In the genomic region with DNA sequence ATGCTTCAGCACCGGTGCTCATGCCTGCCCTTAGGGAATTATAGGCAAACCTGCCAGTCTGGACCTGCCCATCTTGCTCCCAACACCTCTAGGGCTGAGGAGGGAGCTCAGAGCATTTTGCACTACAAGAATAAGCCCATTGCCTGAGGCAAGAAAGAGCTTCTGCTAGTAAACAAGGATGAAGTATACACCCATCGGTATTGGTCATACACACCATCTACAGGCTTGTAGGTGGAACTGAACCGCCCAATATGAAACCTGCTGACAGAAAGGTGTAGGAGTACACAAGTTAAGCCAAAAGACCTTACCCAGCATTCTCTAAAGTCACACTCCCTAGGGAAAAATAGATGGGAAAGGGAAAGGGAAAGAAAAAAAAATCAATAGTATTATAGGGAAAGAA, we compare ENCODE assay signal across 18 cellular contexts.
A peak's percentile ranks its signal among the peaks of the same experiment; 100 is the strongest.
DNase-seq lines count a peak whose midpoint lies in the region; ATAC-seq and TF ChIP-seq lines count a peak whose summit lies in the region.
"Had no signal": no experiment of that assay in that cellular context is flagged by ENCODE, and none has a peak within 500 bp of the region (broad histone marks: within the 10 kb centered on the region; RNA-seq: fewer than 3 reads in every experiment).

No MANE protein-coding gene starts in this region.

- H3K27me3 Mint-ChIP-seq in WTC11 (ENCODE audit: low read depth) = no peaks in the 10 kb centered on the region
- H3K27me3 Mint-ChIP-seq: T-cell had no signal

- H3K27me3 ChIP-seq in Karpas-422 (ENCODE audit: low read length) = no peaks in the 10 kb centered on the region

- H3K4me3 ChIP-seq in Karpas-422 (ENCODE audit: low read length) = no peak overlapping the region

- CTCF ChIA-PET in WTC11 (lab: Charles Lee) = no interaction called here

- no peak overlapping the region for H3K27ac ChIP-seq in Karpas-422 (ENCODE audit: low read length)

- no peaks in the 10 kb centered on the region for H3K79me2 ChIP-seq in Karpas-422 (ENCODE audit: low read length)

- no peak overlapping the region for H3K9ac ChIP-seq in Karpas-422 (ENCODE audit: low read length)

- no peak for TF ChIP-seq CTCF in WTC11 (IDR thresholded peaks at IDR 0.05)

- peaks cover 10% of the 10 kb centered on the region; the same call in 1 of the 2 replicates for H3K9me3 Mint-ChIP-seq in WTC11

- ATAC-seq in WTC11 = peak; percentile 48; the same call in 1 of the 2 replicates
- ATAC-seq: SK-N-SH treated with all-trans-retinoic acid at 6 μM for 48 hours, T-cell had no signal

- H3K4me3 Mint-ChIP-seq in WTC11 = no peak overlapping the region
- H3K4me3 Mint-ChIP-seq: HFFc6; T-cell; T-helper 2 cell treated with Interferon-gamma antibody and Interleukin-4, amounts not matched to agents 5 μg/mL and 100 μg/mL, for 36 hours had no signal

- POLR2A ChIA-PET in WTC11 (lab: Charles Lee) = no interaction called here

- no peak overlapping the region for H3K27ac Mint-ChIP-seq in WTC11
- H3K27ac Mint-ChIP-seq: HFFc6; T-cell; T-helper 2 cell treated with Interferon-gamma antibody and Interleukin-4, amounts not matched to agents 5 μg/mL and 100 μg/mL, for 36 hours had no signal

- no peaks in the 10 kb centered on the region; the same call in 1 of the 2 replicates for H3K36me3 Mint-ChIP-seq in WTC11
- H3K36me3 Mint-ChIP-seq: T-cell had no signal

- 0 out of 2 replicates have a peak, but pooled peaks cover 3% of the 10 kb centered on the region for H3K9me3 ChIP-seq in Karpas-422 (ENCODE audit: low read length)

- no peaks in the 10 kb centered on the region for H3K4me1 Mint-ChIP-seq in WTC11
- H3K4me1 Mint-ChIP-seq: T-cell had no signal

- no peaks in the 10 kb centered on the region for H4K20me1 ChIP-seq in Karpas-422 (ENCODE audit: insufficient read depth, low read depth, low read length)

- DNase-seq in NCI-H748 (lab: John Stamatoyannopoulos, UW; ENCODE audit: unreplicated experiment) (peak; percentile 27), NCI-H748 treated with DMSO at 0.1 percent for 48 hours (lab: John Stamatoyannopoulos, UW) (no peak), Karpas-422 (peak; percentile 61), WTC11 (ENCODE audit: low spot score) (no peak), Kasumi-1 (lab: John Stamatoyannopoulos, UW) (no peak), C1 segment of cervical spinal cord (lab: John Stamatoyannopoulos, UW) (no peak), DMS 273 (lab: John Stamatoyannopoulos, UW; ENCODE audit: unreplicated experiment) (no peak)
- DNase-seq: DND-41, H7, HFFc6, NCI-H1105 treated with DMSO at 0.1 percent for 48 hours, NCI-H187 treated with DMSO at 0.1 percent for 48 hours, NCI-H2107, NCI-H2227 treated with DMSO at 0.1 percent for 48 hours, NCI-H510A treated with DMSO at 0.1 percent for 48 hours, T-cell had no signal

- peak overlapping the region; percentile 10; the same call in 1 of the 2 replicates for H2AFZ ChIP-seq in Karpas-422 (ENCODE audit: low read length)

- H3K4me2 ChIP-seq in Karpas-422 (ENCODE audit: low read depth, low read length, poor library complexity, severe bottlenecking) = no peak overlapping the region

- H3K9me2 ChIP-seq in Karpas-422 (replicated peaks; ENCODE audit: insufficient read depth, low read length) = no peaks in the 10 kb centered on the region

- H3K4me1 ChIP-seq in Karpas-422 (ENCODE audit: low read length) = peaks cover 17% of the 10 kb centered on the region

- peaks cover 4% of the 10 kb centered on the region for H3K36me3 ChIP-seq in Karpas-422 (ENCODE audit: insufficient read depth, low read length)

TF ChIP-seq in WTC11, 78 proteins besides CTCF, POLR2A, EP300 and RAD21:
- no peak for TF ChIP-seq ERG (CRISPR knock-in tag; IDR thresholded peaks at IDR 0.05)
- TF ChIP-seq TCF7 (CRISPR knock-in tag; IDR thresholded peaks at IDR 0.05; ENCODE audit: low read depth) = no peak
- TF ChIP-seq, protein P1, sequence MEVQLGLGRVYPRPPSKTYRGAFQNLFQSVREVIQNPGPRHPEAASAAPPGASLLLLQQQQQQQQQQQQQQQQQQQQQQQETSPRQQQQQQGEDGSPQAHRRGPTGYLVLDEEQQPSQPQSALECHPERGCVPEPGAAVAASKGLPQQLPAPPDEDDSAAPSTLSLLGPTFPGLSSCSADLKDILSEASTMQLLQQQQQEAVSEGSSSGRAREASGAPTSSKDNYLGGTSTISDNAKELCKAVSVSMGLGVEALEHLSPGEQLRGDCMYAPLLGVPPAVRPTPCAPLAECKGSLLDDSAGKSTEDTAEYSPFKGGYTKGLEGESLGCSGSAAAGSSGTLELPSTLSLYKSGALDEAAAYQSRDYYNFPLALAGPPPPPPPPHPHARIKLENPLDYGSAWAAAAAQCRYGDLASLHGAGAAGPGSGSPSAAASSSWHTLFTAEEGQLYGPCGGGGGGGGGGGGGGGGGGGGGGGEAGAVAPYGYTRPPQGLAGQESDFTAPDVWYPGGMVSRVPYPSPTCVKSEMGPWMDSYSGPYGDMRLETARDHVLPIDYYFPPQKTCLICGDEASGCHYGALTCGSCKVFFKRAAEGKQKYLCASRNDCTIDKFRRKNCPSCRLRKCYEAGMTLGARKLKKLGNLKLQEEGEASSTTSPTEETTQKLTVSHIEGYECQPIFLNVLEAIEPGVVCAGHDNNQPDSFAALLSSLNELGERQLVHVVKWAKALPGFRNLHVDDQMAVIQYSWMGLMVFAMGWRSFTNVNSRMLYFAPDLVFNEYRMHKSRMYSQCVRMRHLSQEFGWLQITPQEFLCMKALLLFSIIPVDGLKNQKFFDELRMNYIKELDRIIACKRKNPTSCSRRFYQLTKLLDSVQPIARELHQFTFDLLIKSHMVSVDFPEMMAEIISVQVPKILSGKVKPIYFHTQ (CRISPR knock-in tag; IDR thresholded peaks at IDR 0.05) = no peak
- no peak for TF ChIP-seq RORB (CRISPR knock-in tag; IDR thresholded peaks at IDR 0.05)
- TF ChIP-seq, protein P2, sequence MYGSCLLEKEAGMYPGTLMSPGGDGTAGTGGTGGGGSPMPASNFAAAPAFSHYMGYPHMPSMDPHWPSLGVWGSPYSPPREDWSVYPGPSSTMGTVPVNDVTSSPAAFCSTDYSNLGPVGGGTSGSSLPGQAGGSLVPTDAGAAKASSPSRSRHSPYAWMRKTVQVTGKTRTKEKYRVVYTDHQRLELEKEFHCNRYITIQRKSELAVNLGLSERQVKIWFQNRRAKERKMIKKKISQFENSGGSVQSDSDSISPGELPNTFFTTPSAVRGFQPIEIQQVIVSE (CRISPR knock-in tag; IDR thresholded peaks at IDR 0.05; ENCODE audit: borderline replicate concordance) = no peak
- TF ChIP-seq, protein P3, sequence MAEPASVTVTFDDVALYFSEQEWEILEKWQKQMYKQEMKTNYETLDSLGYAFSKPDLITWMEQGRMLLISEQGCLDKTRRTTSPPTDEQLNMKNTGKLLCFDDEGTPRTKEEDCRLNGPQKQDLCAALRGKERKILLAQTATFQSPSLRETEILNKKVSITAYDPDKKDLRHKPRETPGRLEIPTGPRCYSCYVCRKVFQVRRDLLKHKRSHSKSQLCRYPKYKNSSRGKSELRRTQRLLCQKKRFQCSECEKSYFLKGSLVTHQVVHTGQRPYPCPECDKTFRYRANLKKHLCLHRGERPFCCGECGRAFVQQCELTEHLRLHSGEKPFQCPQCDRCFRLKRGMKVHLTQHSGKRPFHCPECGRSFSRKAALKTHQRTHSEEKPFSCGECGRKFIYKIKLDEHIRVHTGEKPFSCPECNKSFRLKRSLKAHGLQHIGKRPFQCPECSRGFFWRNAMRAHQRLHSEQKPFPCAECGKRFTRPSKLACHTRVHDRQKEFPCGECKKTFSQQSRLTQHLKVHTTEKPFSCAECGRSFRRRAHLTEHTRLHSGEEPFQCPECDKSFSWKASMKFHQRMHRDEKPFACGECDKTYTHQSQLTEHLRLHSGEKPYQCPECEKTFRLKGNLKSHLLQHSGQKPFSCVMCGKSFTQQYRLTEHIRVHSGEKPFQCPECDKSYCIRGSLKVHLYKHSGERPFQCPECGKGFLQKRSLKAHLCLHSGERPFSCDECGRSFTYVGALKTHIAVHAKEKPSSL (CRISPR knock-in tag; conservative IDR thresholded peaks at IDR 0.05) = no peak
- no peak for TF ChIP-seq ZNF317 (CRISPR knock-in tag; IDR thresholded peaks at IDR 0.05; ENCODE audit: borderline replicate concordance, low read depth)
- no peak for TF ChIP-seq ZNF423 (CRISPR knock-in tag; IDR thresholded peaks at IDR 0.05)
- TF ChIP-seq, protein P4, sequence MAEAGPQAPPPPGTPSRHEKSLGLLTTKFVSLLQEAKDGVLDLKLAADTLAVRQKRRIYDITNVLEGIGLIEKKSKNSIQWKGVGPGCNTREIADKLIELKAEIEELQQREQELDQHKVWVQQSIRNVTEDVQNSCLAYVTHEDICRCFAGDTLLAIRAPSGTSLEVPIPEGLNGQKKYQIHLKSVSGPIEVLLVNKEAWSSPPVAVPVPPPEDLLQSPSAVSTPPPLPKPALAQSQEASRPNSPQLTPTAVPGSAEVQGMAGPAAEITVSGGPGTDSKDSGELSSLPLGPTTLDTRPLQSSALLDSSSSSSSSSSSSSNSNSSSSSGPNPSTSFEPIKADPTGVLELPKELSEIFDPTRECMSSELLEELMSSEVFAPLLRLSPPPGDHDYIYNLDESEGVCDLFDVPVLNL (CRISPR knock-in tag; IDR thresholded peaks at IDR 0.05; ENCODE audit: borderline replicate concordance, low read depth) = no peak

Comparison
In these comparisons a context has a peak if more than half of its experiments do, and no peak if none do; other contexts are left out.
1. DNase-seq: peak in NCI-H748 (single experiment) and Karpas-422 (single experiment); none in NCI-H748 treated with DMSO at 0.1 percent for 48 hours (single experiment), WTC11 (single experiment), Kasumi-1 (0 of 2), C1 segment of cervical spinal cord (0 of 14) and DMS 273 (single experiment).